Comparison of ENCODE assay signal across 26 cellular contexts in the genomic region with DNA sequence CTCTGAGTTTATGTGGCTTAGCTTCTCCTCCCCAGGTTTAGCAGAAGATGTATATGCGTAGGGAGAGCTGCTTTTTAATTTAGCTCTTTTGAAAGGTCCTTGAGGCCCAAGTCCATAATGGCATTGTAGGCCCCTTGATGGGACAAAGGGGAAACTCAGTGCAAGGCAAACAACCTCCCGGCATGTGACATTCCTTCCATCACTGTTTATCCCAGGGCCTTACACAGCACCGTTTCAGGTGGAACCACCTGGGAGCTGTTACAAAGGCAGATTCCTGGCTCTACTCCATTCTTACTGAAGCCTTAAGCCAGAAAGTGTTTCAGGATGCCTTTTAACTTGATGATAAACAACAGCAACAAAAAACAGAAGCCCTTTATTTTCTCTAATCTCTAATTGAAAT.
"Had no signal": no experiment of that assay in that cellular context is flagged by ENCODE, and none has a peak within 500 bp of the region (broad histone marks: within the 10 kb centered on the region; RNA-seq: fewer than 3 reads in every experiment).

No MANE protein-coding gene starts in this region.

- H3K9me3 ChIP-seq: body of pancreas, colonic mucosa, esophagus squamous epithelium had no signal

- ATAC-seq: activated T-cell treated with anti-CD3 and anti-CD28 coated beads, Interleukin-2, amount 50 U/mL, for 72 hours; body of pancreas had no signal

- H3K27ac ChIP-seq: body of pancreas, colonic mucosa, epithelial cell of prostate, esophagus squamous epithelium had no signal

- FAIRE-seq: endometrium, endothelial cell of umbilical vein, frontal cortex had no signal

- DNase-seq: activated CD4-positive, alpha-beta memory T cell treated with anti-CD3 and anti-CD28 coated beads, Interleukin-2, amount 10 ng/mL, durations not matched to agents 7 days and 5 days; activated CD4-positive, alpha-beta T cell treated with anti-CD3 and anti-CD28 coated beads for 1 hour; activated CD4-positive, alpha-beta T cell treated with anti-CD3 and anti-CD28 coated beads for 4 hours; activated CD4-positive, alpha-beta T cell treated with anti-CD3 and anti-CD28 coated beads, Interleukin-2, amount 10 ng/mL, durations not matched to agents 7 days and 5 days; activated CD4-positive, alpha-beta T cell treated with anti-CD3 and anti-CD28 coated beads, Interleukin-2, amount 50 U/mL, for 4 hours; activated CD8-positive, alpha-beta memory T cell treated with anti-CD3 and anti-CD28 coated beads, Interleukin-2, amount 50 U/mL, for 48 hours; activated gamma-delta T cell; activated naive CD4-positive, alpha-beta T cell; activated naive CD4-positive, alpha-beta T cell treated with anti-CD3 and anti-CD28 coated beads, Interleukin-2, amount 10 ng/mL, durations not matched to agents 7 days and 5 days; activated T-cell treated with anti-CD3 and anti-CD28 coated beads for 4 hours; activated T-cell treated with anti-CD3 and anti-CD28 coated beads, Interleukin-2, amount 50 U/mL, for 24 hours; activated T-cell treated with anti-CD3 and anti-CD28 coated beads, Interleukin-2, amount 50 U/mL, for 72 hours; amniotic stem cell; aorta; body of pancreas; central memory CD4-positive, alpha-beta T cell; cerebellar nuclear complex; colonic mucosa; effector CD8-positive, alpha-beta T cell; esophagus squamous epithelium; head of caudate nucleus; T-helper 2 cell had no signal

- H3K36me3 ChIP-seq: colonic mucosa, esophagus squamous epithelium had no signal

- H3K4me1 ChIP-seq: body of pancreas, colonic mucosa had no signal

- H3K4me3 ChIP-seq: body of pancreas, colonic mucosa, esophagus squamous epithelium had no signal

- H3K27me3 ChIP-seq: body of pancreas, colonic mucosa, esophagus squamous epithelium had no signal
